ENCODE assay signal across 8 cellular contexts in the genomic region with DNA sequence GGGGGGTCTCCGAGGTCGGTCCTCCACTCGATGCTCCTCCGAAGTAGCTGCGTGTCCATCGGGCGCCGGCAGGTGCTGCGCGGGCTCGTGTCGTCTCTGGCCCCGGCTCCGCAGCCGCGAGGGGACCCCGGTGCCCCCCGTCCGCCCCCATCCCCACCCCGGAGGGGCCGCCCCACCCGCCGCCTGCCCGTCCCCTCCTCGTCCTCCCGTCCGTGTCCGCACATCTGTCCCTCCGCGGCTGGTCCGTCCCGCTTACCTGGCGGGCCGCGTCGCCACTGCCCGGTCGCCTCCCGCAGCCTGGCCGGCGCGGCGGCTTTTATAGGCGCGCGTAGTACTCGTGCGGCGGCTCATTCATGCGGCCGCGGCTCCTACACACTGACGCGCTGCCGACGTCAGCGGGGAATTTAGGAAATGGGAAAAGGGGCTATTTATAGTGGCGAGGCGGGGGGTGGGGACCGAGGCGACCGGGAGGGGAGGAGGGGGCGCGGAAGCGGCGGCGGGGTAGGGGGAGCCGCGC. TPM values are rescaled to one million over a fixed set of nuclear protein-coding genes. Genes with fewer than 3 reads are reported as not detected.
DNase-seq lines count a peak whose midpoint lies in the region; ATAC-seq and TF ChIP-seq lines count a peak whose summit lies in the region.

No MANE protein-coding gene starts in this region.

- 0 out of 2 replicates have a peak, but pooled peaks cover 7% of the 10 kb centered on the region for H4K20me1 ChIP-seq in DOHH2 (ENCODE audit: control insufficient read depth, insufficient read depth, low read depth, low read length)
- H4K20me1 ChIP-seq in osteoblast (ENCODE audit: insufficient read depth, low read length): no peaks in the 10 kb centered on the region

- DNase-seq in MG63 (no peak), dermis blood vessel endothelial cell (peak; percentile 57), osteoblast (ENCODE audit: insufficient read length, low spot score, missing footprints) (peak; percentile 93), SKM-1 treated with dmso at 0.1 percent for 144 hours (lab: John Stamatoyannopoulos, UW; ENCODE audit: unreplicated experiment) (no peak), AG08396 (ENCODE audit: low spot score) (no peak)

- no peaks in the 10 kb centered on the region for H3K9me3 ChIP-seq in DOHH2 (ENCODE audit: control insufficient read depth, insufficient read depth, low read length)
- no peaks in the 10 kb centered on the region for H3K9me3 ChIP-seq in MG63
- H3K9me3 ChIP-seq in osteoblast (ENCODE audit: low read depth, low read length): no peaks in the 10 kb centered on the region

- peaks cover 6% of the 10 kb centered on the region for H3F3A ChIP-seq in DOHH2 (ENCODE audit: control insufficient read depth, insufficient read depth)

- TF ChIP-seq CTCF in DOHH2 (IDR thresholded peaks at IDR 0.05; ENCODE audit: low read depth, low read length, poor library complexity, severe bottlenecking) (no peak), osteoblast (IDR thresholded peaks at IDR 0.05; ENCODE audit: extremely low read depth, low read depth, low read length) (no peak)

- H3K27me3 ChIP-seq in DOHH2 (ENCODE audit: control insufficient read depth, low read length): peaks cover 61% of the 10 kb centered on the region
- H3K27me3 ChIP-seq in MG63: no peaks in the 10 kb centered on the region
- peaks cover 7% of the 10 kb centered on the region for H3K27me3 ChIP-seq in osteoblast (ENCODE audit: insufficient read depth, low read length)

- H3K79me2 ChIP-seq in DOHH2 (ENCODE audit: control insufficient read depth, low read length) (no peaks in the 10 kb centered on the region), osteoblast (ENCODE audit: insufficient read depth, low read length) (no peaks in the 10 kb centered on the region)

- peak overlapping the region; percentile 58 for H3K4me3 ChIP-seq in DOHH2 (ENCODE audit: low read length)
- peak overlapping the region; percentile 22; the same call in 1 of the 2 replicates for H3K4me3 ChIP-seq in MG63
- H3K4me3 ChIP-seq in osteoblast (ENCODE audit: insufficient read depth, low read length): peak overlapping the region; percentile 67

- H3K4me2 ChIP-seq in DOHH2 (ENCODE audit: low read length) (peak overlapping the region; percentile 69), osteoblast (ENCODE audit: insufficient read depth, low read length) (peak overlapping the region; percentile 74)

- peaks cover 47% of the 10 kb centered on the region for H3K4me1 ChIP-seq in DOHH2 (ENCODE audit: control insufficient read depth, low read length)
- H3K4me1 ChIP-seq in osteoblast (ENCODE audit: insufficient read depth, low read length): peaks cover 17% of the 10 kb centered on the region

- H2AFZ ChIP-seq in osteoblast (ENCODE audit: low read length): no peak overlapping the region

- H3K27ac ChIP-seq in DOHH2 (ENCODE audit: low read depth, low read length) (no peak overlapping the region), osteoblast (ENCODE audit: low read depth, low read length) (no peak overlapping the region)

- ATAC-seq in HG02588 (IDR thresholded peaks at IDR 0.05; ENCODE audit: unreplicated experiment) (no peak), GM18502 (IDR thresholded peaks at IDR 0.05; ENCODE audit: poor library complexity, unreplicated experiment) (no peak)

- H3K36me3 ChIP-seq in DOHH2 (ENCODE audit: control insufficient read depth, low read length): no peaks in the 10 kb centered on the region
- no peaks in the 10 kb centered on the region for H3K36me3 ChIP-seq in MG63
- peaks cover 5% of the 10 kb centered on the region for H3K36me3 ChIP-seq in osteoblast (ENCODE audit: insufficient read depth, low read length)

- no peaks in the 10 kb centered on the region for H3K9me2 ChIP-seq in DOHH2 (replicated peaks; ENCODE audit: control insufficient read depth, low read length)

RNA-seq across cellular contexts. Expression of a gene that starts 4.0 kb away (rescaled TPM):
- total RNA-seq in MG63 (2014; rRNA removed; shearing (Covaris generic); ENCODE audit: low replicate concordance): 0.89 and 1.1 TPM in 2 replicates
- total RNA-seq in dermis blood vessel endothelial cell (117 and 120 TPM in 2 replicates), osteoblast (18.5 and 19.7 TPM in 2 replicates)

RNA-seq across cellular contexts. Expression of a gene that starts 9.1 kb away (rescaled TPM):
- 36.6 and 51.8 TPM in 2 replicates for total RNA-seq in MG63 (2014; rRNA removed; shearing (Covaris generic); ENCODE audit: low replicate concordance)
- 43.5 and 77.1 TPM in 2 replicates for total RNA-seq in dermis blood vessel endothelial cell
- total RNA-seq in osteoblast: 59.0 and 61.3 TPM in 2 replicates

RNA-seq across cellular contexts. Expression of a gene that starts 21.0 kb away (rescaled TPM):
- total RNA-seq in MG63 (2014; rRNA removed; shearing (Covaris generic); ENCODE audit: low replicate concordance): 14.2 and 18.4 TPM in 2 replicates
- total RNA-seq in dermis blood vessel endothelial cell (18.4 and 25.7 TPM in 2 replicates), osteoblast (52.7 and 63.7 TPM in 2 replicates)

RNA-seq across cellular contexts. Expression of a gene that starts 25.8 kb away (rescaled TPM):
- total RNA-seq in MG63 (2014; rRNA removed; shearing (Covaris generic); ENCODE audit: low replicate concordance): 4.9 and 8.9 TPM in 2 replicates
- total RNA-seq in dermis blood vessel endothelial cell: 0.51 and 0.60 TPM in 2 replicates
- 1.1 and 1.5 TPM in 2 replicates for total RNA-seq in osteoblast

Comparison
In these comparisons a context has a peak if more than half of its experiments do, and no peak if none do; other contexts are left out.
1. DNase-seq: peak in dermis blood vessel endothelial cell (single experiment) and osteoblast (single experiment); none in MG63 (single experiment), SKM-1 treated with dmso at 0.1 percent for 144 hours (single experiment) and AG08396 (single experiment).
2. Peak in every context shown above with its lines, with median percentiles within 50 percentile points of each other: H3K4me3 ChIP-seq.